In the genomic region with DNA sequence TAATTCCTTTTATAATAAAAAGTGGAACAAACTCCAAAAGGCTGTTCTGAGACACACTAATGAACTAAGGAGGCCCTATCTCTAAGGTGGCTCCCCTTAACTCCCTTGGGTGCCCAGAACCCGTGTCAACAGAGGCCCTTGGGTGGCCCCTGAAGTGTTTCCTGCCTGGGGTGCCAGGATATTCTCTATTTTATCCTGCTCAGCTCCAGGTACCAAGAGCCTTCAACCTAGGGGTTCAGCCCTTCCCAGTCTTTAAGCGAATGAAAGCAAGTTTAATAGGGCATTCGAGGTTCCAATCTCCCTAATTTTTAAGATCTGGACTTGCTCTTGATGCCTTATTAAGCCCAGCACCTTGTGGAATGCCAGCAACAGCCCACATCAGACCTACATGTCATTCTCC, we compare ENCODE assay signal across 25 cellular contexts.
"Had no signal": no experiment of that assay in that cellular context is flagged by ENCODE, and none has a peak within 500 bp of the region (broad histone marks: within the 10 kb centered on the region; RNA-seq: fewer than 3 reads in every experiment).

No MANE protein-coding gene starts in this region.

- H3K4me1 ChIP-seq: stomach, suprapubic skin, testis, thyroid gland, tibial artery, tibial nerve, transverse colon, upper lobe of left lung, upper lobe of right lung, uterus, vagina had no signal

- H3K36me3 ChIP-seq: stomach, suprapubic skin, thoracic aorta, thyroid gland, tibial artery, tibial nerve, transverse colon, upper lobe of left lung, upper lobe of right lung, uterus, vagina had no signal

- H3K4me3 ChIP-seq: stomach, suprapubic skin, testis, thoracic aorta, thyroid gland, tibial artery, tibial nerve, transverse colon, upper lobe of left lung, upper lobe of right lung, uterus, vagina had no signal

- H3K27ac ChIP-seq: stomach, suprapubic skin, testis, thoracic aorta, thyroid gland, tibial artery, tibial nerve, transverse colon, upper lobe of left lung, upper lobe of right lung, uterus, vagina had no signal

- H3K27me3 ChIP-seq: stomach, suprapubic skin, testis, thyroid gland, tibial artery, tibial nerve, transverse colon, upper lobe of left lung, upper lobe of right lung, uterus, vagina had no signal

- DNase-seq: stimulated activated CD4-positive, alpha-beta T cell treated with anti-CD3 and anti-CD28 coated beads, Interleukin-2, amount 100 ng/mL, for 48 hours; stimulated activated CD4-positive, alpha-beta T cell treated with anti-CD3 and anti-CD28 coated beads, Interleukin-4, amount 100 ng/mL, for 1 hour; stimulated activated CD4-positive, alpha-beta T cell treated with anti-CD3 and anti-CD28 coated beads, Interleukin-4, amount 100 ng/mL, for 24 hours; stimulated activated CD4-positive, alpha-beta T cell treated with anti-CD3 and anti-CD28 coated beads, Interleukin-4, amount 100 ng/mL, for 4 hours; stimulated activated CD8-positive, alpha-beta memory T cell treated with anti-CD3 and anti-CD28 coated beads, Interleukin-4, amount 100 ng/mL, for 48 hours; stimulated activated naive B cell treated with anti-CD40 and anti-IgM and Interleukin-4, amounts not matched to agents 10 μg/mL and 1 μg/mL and 100 μg/mL, for 72 hours; stimulated activated naive CD4-positive, alpha-beta T cell; stimulated activated naive CD4-positive, alpha-beta T cell treated with Interleukin-2 at 50 U/mL for 16 hours; stimulated activated naive CD8-positive, alpha-beta T cell treated with anti-CD3 and anti-CD28 coated beads, Interleukin-15, amount 100 ng/mL, for 72 hours; stimulated activated naive CD8-positive, alpha-beta T cell treated with anti-CD3 and anti-CD28 coated beads, Interleukin-15, Interleukin-2, amounts not matched to agents 100 U/mL and 50 U/mL, for 24 hours; stomach; testis; thyroid gland; tibial artery; transverse colon; trophoblast cell; upper lobe of right lung; uterus had no signal

- ATAC-seq: stimulated activated effector memory CD8-positive, alpha-beta T cell treated with anti-CD3 and anti-CD28 coated beads, Interleukin-12 subunit alpha, Interleukin-12 subunit beta, amount 100 ng/mL, for 72 hours; stimulated activated memory B cell treated with anti-CD40 and anti-IgM and Interleukin-4, amounts not matched to agents 10 μg/mL and 1 μg/mL and 100 μg/mL, for 72 hours; stimulated activated naive B cell treated with anti-CD40 and anti-IgM and Interleukin-4, amounts not matched to agents 10 μg/mL and 1 μg/mL and 100 μg/mL, for 72 hours; stimulated activated naive CD8-positive, alpha-beta T cell treated with anti-CD3 and anti-CD28 coated beads, Interleukin-15, amount 100 ng/mL, for 72 hours; stimulated activated naive CD8-positive, alpha-beta T cell treated with anti-CD3 and anti-CD28 coated beads, Interleukin-15, Interleukin-2, amounts not matched to agents 100 U/mL and 50 U/mL, for 24 hours; upper lobe of right lung had no signal

- H3K9me3 ChIP-seq: stomach, suprapubic skin, testis, thoracic aorta, thyroid gland, tibial artery, tibial nerve, transverse colon, upper lobe of right lung, uterus, vagina had no signal
